Comparison of ENCODE assay signal across 9 cellular contexts in genomic region chr19:13441810-13442512, GRCh38.
A peak's percentile ranks its signal among the peaks of the same experiment; 100 is the strongest.
DNase-seq lines count a peak whose midpoint lies in the region; ATAC-seq and TF ChIP-seq lines count a peak whose summit lies in the region.
"Had no signal": no experiment of that assay in that cellular context is flagged by ENCODE, and none has a peak within 500 bp of the region (broad histone marks: within the 10 kb centered on the region; RNA-seq: fewer than 3 reads in every experiment).

No MANE protein-coding gene starts in this region.

- ATAC-seq in activated CD8-positive, alpha-beta memory T cell treated with anti-CD3 and anti-CD28 coated beads, Interleukin-2, amount 10 ng/mL, durations not matched to agents 7 days and 5 days: no peak
- no peak for ATAC-seq in GM21528 (IDR thresholded peaks at IDR 0.05; ENCODE audit: low FRiP score, unreplicated experiment)

- H3K27ac Mint-ChIP-seq in activated CD8-positive, alpha-beta memory T cell treated with anti-CD3 and anti-CD28 coated beads, Interleukin-2, amount 10 ng/mL, durations not matched to agents 7 days and 5 days: no peak overlapping the region
- H3K27ac Mint-ChIP-seq: activated naive CD8-positive, alpha-beta T cell had no signal

- no peaks in the 10 kb centered on the region for H3K9me3 Mint-ChIP-seq in activated CD8-positive, alpha-beta memory T cell treated with anti-CD3 and anti-CD28 coated beads, Interleukin-2, amount 10 ng/mL, durations not matched to agents 7 days and 5 days (ENCODE audit: low read depth)

- no peak overlapping the region for H3K4me3 Mint-ChIP-seq in activated CD8-positive, alpha-beta memory T cell treated with anti-CD3 and anti-CD28 coated beads, Interleukin-2, amount 10 ng/mL, durations not matched to agents 7 days and 5 days
- H3K4me3 Mint-ChIP-seq: activated naive CD8-positive, alpha-beta T cell had no signal

- H3K27ac ChIP-seq in WERI-Rb-1: no peak overlapping the region

- TF ChIP-seq CTCF in fibroblast of villous mesenchyme (IDR thresholded peaks at IDR 0.05; ENCODE audit: insufficient read depth, low read depth, low read length) (no peak), WERI-Rb-1 (IDR thresholded peaks at IDR 0.05; ENCODE audit: low read depth, low read length) (no peak)

- H3K36me3 ChIP-seq in WERI-Rb-1: no peaks in the 10 kb centered on the region

- peaks cover 8% of the 10 kb centered on the region for H3K9me3 ChIP-seq in WERI-Rb-1 (ENCODE audit: severe bottlenecking)

- H3K27me3 Mint-ChIP-seq in activated CD8-positive, alpha-beta memory T cell treated with anti-CD3 and anti-CD28 coated beads, Interleukin-2, amount 10 ng/mL, durations not matched to agents 7 days and 5 days: no peaks in the 10 kb centered on the region

- no peaks in the 10 kb centered on the region for H3K4me1 Mint-ChIP-seq in activated CD8-positive, alpha-beta memory T cell treated with anti-CD3 and anti-CD28 coated beads, Interleukin-2, amount 10 ng/mL, durations not matched to agents 7 days and 5 days

- H3K4me3 ChIP-seq in fibroblast of villous mesenchyme (ENCODE audit: low read depth, low read length): no peak overlapping the region
- H3K4me3 ChIP-seq in WERI-Rb-1 (ENCODE audit: low read depth, low read length): no peak overlapping the region

- peak; percentile 46 for DNase-seq in COLO829 (ENCODE audit: low spot score)
- DNase-seq in M059J (ENCODE audit: low read depth): peak; percentile 38
- DNase-seq in activated CD8-positive, alpha-beta memory T cell treated with anti-CD3 and anti-CD28 coated beads, Interleukin-2, amount 10 ng/mL, durations not matched to agents 7 days and 5 days: peak; percentile 52
- peak; percentile 46 for DNase-seq in fibroblast of villous mesenchyme (ENCODE audit: low read depth)
- peak; percentile 64 for DNase-seq in stimulated activated CD8-positive, alpha-beta memory T cell treated with anti-CD3 and anti-CD28 coated beads, Interleukin-4, amount 100 ng/mL, for 48 hours
- no peak for DNase-seq in SHP77 (lab: John Stamatoyannopoulos, UW)
- no peak for DNase-seq in WERI-Rb-1

- peaks cover 40% of the 10 kb centered on the region for H3K27me3 ChIP-seq in WERI-Rb-1 (ENCODE audit: insufficient read depth, low read depth, severe bottlenecking)

- CTCF ChIA-PET in activated CD8-positive, alpha-beta memory T cell treated with anti-CD3 and anti-CD28 coated beads, Interleukin-2, amount 10 ng/mL, durations not matched to agents 7 days and 5 days (lab: Charles Lee): interaction anchor here (1.1 kb wide), 1 partner anchor 8 kb away, joined by 3 read pairs; no protein-coding TSS in a partner anchor

- no peaks in the 10 kb centered on the region for H3K36me3 Mint-ChIP-seq in activated CD8-positive, alpha-beta memory T cell treated with anti-CD3 and anti-CD28 coated beads, Interleukin-2, amount 10 ng/mL, durations not matched to agents 7 days and 5 days
- H3K36me3 Mint-ChIP-seq: activated naive CD8-positive, alpha-beta T cell had no signal

Comparison
In these comparisons a context has a peak if more than half of its experiments do, and no peak if none do; other contexts are left out.
1. DNase-seq: peak in COLO829 (single experiment), M059J (single experiment), activated CD8-positive, alpha-beta memory T cell treated with anti-CD3 and anti-CD28 coated beads, Interleukin-2, amount 10 ng/mL, durations not matched to agents 7 days and 5 days (single experiment), fibroblast of villous mesenchyme (single experiment) and stimulated activated CD8-positive, alpha-beta memory T cell treated with anti-CD3 and anti-CD28 coated beads, Interleukin-4, amount 100 ng/mL, for 48 hours (single experiment); none in SHP77 (0 of 2) and WERI-Rb-1 (single experiment).